In genomic region chr4:182628000-182628399, GRCh38 we compare ENCODE assay signal across 21 cellular contexts.
DNase-seq lines count a peak whose midpoint lies in the region; ATAC-seq and TF ChIP-seq lines count a peak whose summit lies in the region.
"Had no signal": no experiment of that assay in that cellular context is flagged by ENCODE, and none has a peak within 500 bp of the region (broad histone marks: within the 10 kb centered on the region; RNA-seq: fewer than 3 reads in every experiment).

No MANE protein-coding gene starts in this region.

- H3K27ac Mint-ChIP-seq in WTC11: peak overlapping the region; percentile 44; the same call in 1 of the 2 replicates
- H3K27ac Mint-ChIP-seq in activated naive CD8-positive, alpha-beta T cell treated with anti-CD3 and anti-CD28 coated beads for 36 hours: no peak overlapping the region
- H3K27ac Mint-ChIP-seq in activated naive CD4-positive, alpha-beta T cell treated with anti-CD3 and anti-CD28 coated beads for 36 hours: no peak overlapping the region
- H3K27ac Mint-ChIP-seq: CD4-positive, CD25-positive, alpha-beta regulatory T cell; CD8-positive, alpha-beta memory T cell had no signal

- CTCF ChIA-PET in WTC11 (lab: Charles Lee): no interaction called here
- CTCF ChIA-PET in activated naive CD4-positive, alpha-beta T cell treated with anti-CD3 and anti-CD28 coated beads for 36 hours (lab: Charles Lee): no interaction called here

- DNase-seq in WTC11 (ENCODE audit: low spot score): no peak
- DNase-seq in left kidney (ENCODE audit: low read depth, low spot score): peak; percentile 5
- no peak for DNase-seq in sigmoid colon
- DNase-seq in activated naive CD8-positive, alpha-beta T cell treated with anti-CD3 and anti-CD28 coated beads for 36 hours: no peak
- DNase-seq in activated naive CD4-positive, alpha-beta T cell treated with anti-CD3 and anti-CD28 coated beads for 36 hours: no peak
- DNase-seq in activated CD4-positive, alpha-beta T cell treated with anti-CD3 and anti-CD28 coated beads, Interleukin-2, amount 50 U/mL, for 48 hours: no peak
- DNase-seq: ACHN; BE2C; C1 segment of cervical spinal cord; CD4-positive, CD25-positive, alpha-beta regulatory T cell; CD8-positive, alpha-beta memory T cell; COR-L47; DMS 273 treated with DMSO at 0.1 percent for 48 hours; DMS53; DND-41; EL; GOT3; H7; IMR-90 had no signal

- TF ChIP-seq POLR2A in sigmoid colon (IDR thresholded peaks at IDR 0.05): no peak

- peaks cover 0 to 16% (median 13%) of the 10 kb centered on the region in 4 donors for H3K4me1 ChIP-seq in sigmoid colon

- no peaks in the 10 kb centered on the region for H3K27me3 Mint-ChIP-seq in WTC11 (ENCODE audit: low read depth)
- peaks cover under 1% of the 10 kb centered on the region for H3K27me3 Mint-ChIP-seq in activated naive CD8-positive, alpha-beta T cell treated with anti-CD3 and anti-CD28 coated beads for 36 hours
- H3K27me3 Mint-ChIP-seq in activated naive CD4-positive, alpha-beta T cell treated with anti-CD3 and anti-CD28 coated beads for 36 hours (ENCODE audit: low read depth): peaks cover 3% of the 10 kb centered on the region
- H3K27me3 Mint-ChIP-seq: CD4-positive, CD25-positive, alpha-beta regulatory T cell had no signal

- 56 to 67% methylated on average over 6 of the region's 6 CpGs for WGBS in sigmoid colon, 2 donors

- peaks cover 25% of the 10 kb centered on the region for H3K4me1 Mint-ChIP-seq in WTC11
- H3K4me1 Mint-ChIP-seq in activated naive CD8-positive, alpha-beta T cell treated with anti-CD3 and anti-CD28 coated beads for 36 hours: no peaks in the 10 kb centered on the region
- H3K4me1 Mint-ChIP-seq in activated naive CD4-positive, alpha-beta T cell treated with anti-CD3 and anti-CD28 coated beads for 36 hours (ENCODE audit: low read depth): no peaks in the 10 kb centered on the region
- H3K4me1 Mint-ChIP-seq: CD4-positive, CD25-positive, alpha-beta regulatory T cell; CD8-positive, alpha-beta memory T cell had no signal

- TF ChIP-seq CTCF in WTC11 (IDR thresholded peaks at IDR 0.05) (no peak), sigmoid colon (IDR thresholded peaks at IDR 0.05) (no peak)

- intact Hi-C loops in sigmoid colon (cut with DNase I): no loop called here
- intact Hi-C loops in activated naive CD4-positive, alpha-beta T cell treated with anti-CD3 and anti-CD28 coated beads for 36 hours (cut with micrococcal nuclease): no loop called here

- no peak overlapping the region for H3K4me3 ChIP-seq in sigmoid colon
- H3K4me3 ChIP-seq: GM12878 had no signal

- H3K36me3 Mint-ChIP-seq in WTC11: peaks cover 13% of the 10 kb centered on the region
- no peaks in the 10 kb centered on the region for H3K36me3 Mint-ChIP-seq in activated naive CD8-positive, alpha-beta T cell treated with anti-CD3 and anti-CD28 coated beads for 36 hours
- H3K36me3 Mint-ChIP-seq in activated naive CD4-positive, alpha-beta T cell treated with anti-CD3 and anti-CD28 coated beads for 36 hours (ENCODE audit: low read depth): no peaks in the 10 kb centered on the region
- H3K36me3 Mint-ChIP-seq: CD4-positive, CD25-positive, alpha-beta regulatory T cell; CD8-positive, alpha-beta memory T cell had no signal

- peak overlapping the region in 3 of 4 donors; percentile 56 to 75 (median 67) for H3K27ac ChIP-seq in sigmoid colon

- no peaks in the 10 kb centered on the region for H3K9me3 ChIP-seq in sigmoid colon
- H3K9me3 ChIP-seq: BE2C had no signal

- no peaks in the 10 kb centered on the region for H3K27me3 ChIP-seq in sigmoid colon
- H3K27me3 ChIP-seq: BE2C had no signal

- peaks cover 5% of the 10 kb centered on the region; the same call in 1 of the 2 replicates for H3K9me3 Mint-ChIP-seq in WTC11
- no peaks in the 10 kb centered on the region for H3K9me3 Mint-ChIP-seq in activated naive CD8-positive, alpha-beta T cell treated with anti-CD3 and anti-CD28 coated beads for 36 hours
- H3K9me3 Mint-ChIP-seq in activated naive CD4-positive, alpha-beta T cell treated with anti-CD3 and anti-CD28 coated beads for 36 hours: no peaks in the 10 kb centered on the region

- H3K36me3 ChIP-seq in sigmoid colon: no peaks in the 10 kb centered on the region

- no peak overlapping the region for H3K4me3 Mint-ChIP-seq in WTC11
- no peak overlapping the region for H3K4me3 Mint-ChIP-seq in activated naive CD8-positive, alpha-beta T cell treated with anti-CD3 and anti-CD28 coated beads for 36 hours
- H3K4me3 Mint-ChIP-seq in activated naive CD4-positive, alpha-beta T cell treated with anti-CD3 and anti-CD28 coated beads for 36 hours: no peak overlapping the region
- H3K4me3 Mint-ChIP-seq: CD4-positive, CD25-positive, alpha-beta regulatory T cell; CD8-positive, alpha-beta memory T cell had no signal

- TF ChIP-seq EP300 in sigmoid colon (IDR thresholded peaks at IDR 0.05): peak; percentile 32 to 84 (median 57)

- POLR2A ChIA-PET in WTC11 (lab: Charles Lee): no interaction called here

- ATAC-seq in WTC11: no peak
- ATAC-seq: GM12878, HCT116 had no signal

TF ChIP-seq in WTC11, 78 proteins besides CTCF, POLR2A, EP300 and RAD21:
- TF ChIP-seq ZBTB21 (CRISPR knock-in tag; IDR thresholded peaks at IDR 0.05; ENCODE audit: borderline replicate concordance) (no peak), ZNF138 (CRISPR knock-in tag; conservative IDR thresholded peaks at IDR 0.05) (no peak), JAZF1 (CRISPR knock-in tag; IDR thresholded peaks at IDR 0.05) (no peak), ZNF232 (CRISPR knock-in tag; IDR thresholded peaks at IDR 0.05) (no peak), E2F1 (CRISPR knock-in tag; IDR thresholded peaks at IDR 0.05) (no peak), E2F5 (CRISPR knock-in tag; IDR thresholded peaks at IDR 0.05) (no peak), GRHL2 (CRISPR knock-in tag; IDR thresholded peaks at IDR 0.05; ENCODE audit: insufficient replicate concordance, severe bottlenecking) (no peak), ZNF671 (CRISPR knock-in tag; IDR thresholded peaks at IDR 0.05) (no peak), SMAD3 (CRISPR knock-in tag; IDR thresholded peaks at IDR 0.05; ENCODE audit: borderline replicate concordance) (no peak)
